ENCODE assay signal across 32 cellular contexts in genomic region chrX:140602140-140602539, GRCh38.
"Had no signal": no experiment of that assay in that cellular context is flagged by ENCODE, and none has a peak within 500 bp of the region (broad histone marks: within the 10 kb centered on the region; RNA-seq: fewer than 3 reads in every experiment).

No MANE protein-coding gene starts in this region.

- H3K27ac ChIP-seq: adrenal gland, body of pancreas, brain microvascular endothelial cell, breast epithelium, VCaP had no signal

- H3K27me3 ChIP-seq: adrenal gland, body of pancreas, brain microvascular endothelial cell had no signal

- ATAC-seq: activated CD8-positive, alpha-beta T cell treated with anti-CD3 and anti-CD28 coated beads for 36 hours; activated naive CD4-positive, alpha-beta T cell treated with anti-CD3 and anti-CD28 coated beads, Interleukin-2, amount 50 U/mL, for 72 hours; activated T-cell treated with anti-CD3 and anti-CD28 coated beads, Interleukin-2, amount 50 U/mL, for 4 hours; activated T-cell treated with anti-CD3 and anti-CD28 coated beads, Interleukin-2, amount 50 U/mL, for 72 hours; activated T-helper 17 cell treated with anti-CD3 and anti-CD28 coated beads, Interleukin-2, amount 50 U/mL, for 72 hours; body of pancreas had no signal

- H3K9me3 ChIP-seq: adrenal gland, body of pancreas, breast epithelium had no signal

- H3K36me3 ChIP-seq: adrenal gland, brain microvascular endothelial cell, breast epithelium had no signal

- H3K4me1 ChIP-seq: adrenal gland, body of pancreas, breast epithelium had no signal

- FAIRE-seq: TTC549 had no signal

- H3K4me3 ChIP-seq: adrenal gland, body of pancreas, breast epithelium had no signal

- DNase-seq: activated B cell treated with CpG ODN at 0.5 μM for 24 hours; activated CD4-positive, alpha-beta memory T cell treated with anti-CD3 and anti-CD28 coated beads for 36 hours; activated CD4-positive, alpha-beta T cell treated with anti-CD3 and anti-CD28 coated beads for 4 hours; activated CD4-positive, alpha-beta T cell treated with anti-CD3 and anti-CD28 coated beads, Interleukin-2, amount 10 ng/mL, durations not matched to agents 24 days and 14 days; activated CD4-positive, alpha-beta T cell treated with anti-CD3 and anti-CD28 coated beads, Interleukin-2, amount 50 U/mL, for 1 hour; activated CD4-positive, alpha-beta T cell treated with anti-CD3 and anti-CD28 coated beads, Interleukin-2, amount 50 U/mL, for 4 hours; activated CD4-positive, CD25-positive, alpha-beta regulatory T cell treated with anti-CD3 and anti-CD28 coated beads, Interleukin-2, amount 50 U/mL, for 72 hours; activated CD8-positive, alpha-beta memory T cell treated with anti-CD3 and anti-CD28 coated beads, Interleukin-2, amount 50 U/mL, for 4 hours; activated CD8-positive, alpha-beta T cell treated with anti-CD3 and anti-CD28 coated beads for 36 hours; activated effector memory CD4-positive, alpha-beta T cell treated with anti-CD3 and anti-CD28 coated beads, Interleukin-2, amount 50 U/mL, for 16 hours; activated gamma-delta T cell treated with Interleukin-2 at 50 U/mL for 16 hours; activated naive CD4-positive, alpha-beta T cell; activated naive CD4-positive, alpha-beta T cell treated with anti-CD3 and anti-CD28 coated beads for 36 hours; activated naive CD4-positive, alpha-beta T cell treated with anti-CD3 and anti-CD28 coated beads, Interleukin-2, amount 50 U/mL, for 16 hours; activated naive CD8-positive, alpha-beta T cell treated with anti-CD3 and anti-CD28 coated beads for 36 hours; activated T-cell treated with anti-CD3 and anti-CD28 coated beads for 4 hours; activated T-cell treated with anti-CD3 and anti-CD28 coated beads, Interleukin-2, amount 50 U/mL, for 1 hour; activated T-cell treated with anti-CD3 and anti-CD28 coated beads, Interleukin-2, amount 50 U/mL, for 4 hours; activated T-cell treated with anti-CD3 and anti-CD28 coated beads, Interleukin-2, amount 50 U/mL, for 72 hours; adrenal gland; amniotic stem cell; aorta; body of pancreas; brain microvascular endothelial cell; central memory CD4-positive, alpha-beta T cell; T-helper 2 cell; T-helper 9 cell had no signal
